ENCODE assay signal across 30 cellular contexts in genomic region chr15:53739651-53740050, GRCh38. TPM values are rescaled to one million over a fixed set of nuclear protein-coding genes. Genes with fewer than 3 reads are reported as not detected.
"Had no signal": no experiment of that assay in that cellular context is flagged by ENCODE, and none has a peak within 500 bp of the region (broad histone marks: within the 10 kb centered on the region; RNA-seq: fewer than 3 reads in every experiment).

No MANE protein-coding gene starts in this region.

- H3K4me1 ChIP-seq: neural progenitor cell, transverse colon had no signal

- DNase-seq: activated CD4-positive, alpha-beta T cell treated with anti-CD3 and anti-CD28 coated beads for 36 hours; activated CD4-positive, CD25-positive, alpha-beta regulatory T cell; activated CD8-positive, alpha-beta memory T cell treated with anti-CD3 and anti-CD28 coated beads, Interleukin-2, amount 10 ng/mL, durations not matched to agents 7 days and 5 days; activated CD8-positive, alpha-beta T cell treated with anti-CD3 and anti-CD28 coated beads, Interleukin-2, amount 10 ng/mL, durations not matched to agents 7 days and 5 days; activated naive CD4-positive, alpha-beta T cell; activated T-cell treated with anti-CD3 and anti-CD28 coated beads, Interleukin-2, amount 50 U/mL, for 72 hours; dermis blood vessel endothelial cell; effector CD4-positive, alpha-beta T cell; erythroblast; head of caudate nucleus; hypothalamus; immature natural killer cell; midbrain; naive thymus-derived CD8-positive, alpha-beta T cell; occipital lobe; right cardiac atrium; stimulated activated CD4-positive, alpha-beta T cell treated with anti-CD3 and anti-CD28 coated beads, Interleukin-2, amount 100 ng/mL, for 48 hours; stimulated activated naive CD4-positive, alpha-beta T cell treated with Interleukin-2 at 50 U/mL for 16 hours; transverse colon had no signal

- H3K27ac Mint-ChIP-seq: activated CD4-positive, alpha-beta T cell treated with anti-CD3 and anti-CD28 coated beads for 36 hours; activated CD8-positive, alpha-beta memory T cell treated with anti-CD3 and anti-CD28 coated beads, Interleukin-2, amount 10 ng/mL, durations not matched to agents 7 days and 5 days; activated CD8-positive, alpha-beta T cell treated with anti-CD3 and anti-CD28 coated beads, Interleukin-2, amount 10 ng/mL, durations not matched to agents 7 days and 5 days; activated naive CD4-positive, alpha-beta T cell treated with anti-CD3 and anti-CD28 coated beads, Interleukin-2, amount 50 U/mL, for 72 hours; activated T-cell treated with anti-CD3 and anti-CD28 coated beads, Interleukin-2, amount 50 U/mL, for 72 hours; immature natural killer cell; naive thymus-derived CD8-positive, alpha-beta T cell; neural progenitor cell had no signal

- H3K4me1 Mint-ChIP-seq: activated CD4-positive, alpha-beta T cell treated with anti-CD3 and anti-CD28 coated beads for 36 hours; activated CD8-positive, alpha-beta memory T cell treated with anti-CD3 and anti-CD28 coated beads, Interleukin-2, amount 10 ng/mL, durations not matched to agents 7 days and 5 days; central memory CD8-positive, alpha-beta T cell; immature natural killer cell; naive thymus-derived CD8-positive, alpha-beta T cell had no signal

- H3K9me3 ChIP-seq: gastroesophageal sphincter, transverse colon had no signal

- H3K27me3 Mint-ChIP-seq: central memory CD8-positive, alpha-beta T cell had no signal

- H3K9me3 Mint-ChIP-seq: central memory CD8-positive, alpha-beta T cell; neural progenitor cell had no signal

- H3K4me3 Mint-ChIP-seq: activated CD4-positive, alpha-beta T cell treated with anti-CD3 and anti-CD28 coated beads for 36 hours; activated CD8-positive, alpha-beta memory T cell treated with anti-CD3 and anti-CD28 coated beads, Interleukin-2, amount 10 ng/mL, durations not matched to agents 7 days and 5 days; activated CD8-positive, alpha-beta T cell treated with anti-CD3 and anti-CD28 coated beads, Interleukin-2, amount 10 ng/mL, durations not matched to agents 7 days and 5 days; activated T-cell treated with anti-CD3 and anti-CD28 coated beads, Interleukin-2, amount 50 U/mL, for 72 hours; central memory CD8-positive, alpha-beta T cell; immature natural killer cell; naive thymus-derived CD8-positive, alpha-beta T cell; neural progenitor cell had no signal

- H3K4me3 ChIP-seq: gastroesophageal sphincter, neural progenitor cell, transverse colon had no signal

- H3K27ac ChIP-seq: gastroesophageal sphincter, neural progenitor cell, transverse colon had no signal

- H3K36me3 ChIP-seq: gastroesophageal sphincter, neural progenitor cell, transverse colon had no signal

- ATAC-seq: activated CD4-positive, alpha-beta T cell treated with anti-CD3 and anti-CD28 coated beads for 36 hours; activated CD8-positive, alpha-beta memory T cell treated with anti-CD3 and anti-CD28 coated beads, Interleukin-2, amount 10 ng/mL, durations not matched to agents 7 days and 5 days; activated CD8-positive, alpha-beta T cell treated with anti-CD3 and anti-CD28 coated beads, Interleukin-2, amount 10 ng/mL, durations not matched to agents 7 days and 5 days; activated naive CD4-positive, alpha-beta T cell treated with anti-CD3 and anti-CD28 coated beads, Interleukin-2, amount 50 U/mL, for 72 hours; activated T-cell treated with anti-CD3 and anti-CD28 coated beads, Interleukin-2, amount 50 U/mL, for 72 hours; gastroesophageal sphincter; naive thymus-derived CD8-positive, alpha-beta T cell; right cardiac atrium had no signal

- H3K27me3 ChIP-seq: gastroesophageal sphincter, neural progenitor cell, transverse colon had no signal

- H3K36me3 Mint-ChIP-seq: activated CD8-positive, alpha-beta memory T cell treated with anti-CD3 and anti-CD28 coated beads, Interleukin-2, amount 10 ng/mL, durations not matched to agents 7 days and 5 days; activated naive CD4-positive, alpha-beta T cell treated with anti-CD3 and anti-CD28 coated beads, Interleukin-2, amount 50 U/mL, for 72 hours; immature natural killer cell; naive thymus-derived CD8-positive, alpha-beta T cell; neural progenitor cell had no signal

- FAIRE-seq: bronchial epithelial cell, colon, endometrium had no signal

RNA-seq across cellular contexts. Expression of gene WDR72, which starts 19.8 kb away (rescaled TPM):
- total RNA-seq: activated CD4-positive, alpha-beta T cell treated with anti-CD3 and anti-CD28 coated beads for 36 hours; activated CD8-positive, alpha-beta memory T cell treated with anti-CD3 and anti-CD28 coated beads, Interleukin-2, amount 10 ng/mL, durations not matched to agents 7 days and 5 days; activated CD8-positive, alpha-beta T cell treated with anti-CD3 and anti-CD28 coated beads, Interleukin-2, amount 10 ng/mL, durations not matched to agents 7 days and 5 days; activated naive CD4-positive, alpha-beta T cell treated with anti-CD3 and anti-CD28 coated beads, Interleukin-2, amount 50 U/mL, for 72 hours; activated T-cell treated with anti-CD3 and anti-CD28 coated beads, Interleukin-2, amount 50 U/mL, for 72 hours; fibroblast of lung; fibroblast of villous mesenchyme; naive thymus-derived CD8-positive, alpha-beta T cell; pulmonary artery endothelial cell; T-helper 1 cell treated with Interleukin-12 subunit alpha and Interleukin-12 subunit beta and Interleukin-4 antibody, amounts not matched to agents 30 ng/mL and 1 ng/mL, for 36 hours had no signal
- polyA plus RNA-seq: fibroblast of lung; naive thymus-derived CD8-positive, alpha-beta T cell had no signal
